2 cellular contexts compared by ENCODE assay signal in the genomic region with DNA sequence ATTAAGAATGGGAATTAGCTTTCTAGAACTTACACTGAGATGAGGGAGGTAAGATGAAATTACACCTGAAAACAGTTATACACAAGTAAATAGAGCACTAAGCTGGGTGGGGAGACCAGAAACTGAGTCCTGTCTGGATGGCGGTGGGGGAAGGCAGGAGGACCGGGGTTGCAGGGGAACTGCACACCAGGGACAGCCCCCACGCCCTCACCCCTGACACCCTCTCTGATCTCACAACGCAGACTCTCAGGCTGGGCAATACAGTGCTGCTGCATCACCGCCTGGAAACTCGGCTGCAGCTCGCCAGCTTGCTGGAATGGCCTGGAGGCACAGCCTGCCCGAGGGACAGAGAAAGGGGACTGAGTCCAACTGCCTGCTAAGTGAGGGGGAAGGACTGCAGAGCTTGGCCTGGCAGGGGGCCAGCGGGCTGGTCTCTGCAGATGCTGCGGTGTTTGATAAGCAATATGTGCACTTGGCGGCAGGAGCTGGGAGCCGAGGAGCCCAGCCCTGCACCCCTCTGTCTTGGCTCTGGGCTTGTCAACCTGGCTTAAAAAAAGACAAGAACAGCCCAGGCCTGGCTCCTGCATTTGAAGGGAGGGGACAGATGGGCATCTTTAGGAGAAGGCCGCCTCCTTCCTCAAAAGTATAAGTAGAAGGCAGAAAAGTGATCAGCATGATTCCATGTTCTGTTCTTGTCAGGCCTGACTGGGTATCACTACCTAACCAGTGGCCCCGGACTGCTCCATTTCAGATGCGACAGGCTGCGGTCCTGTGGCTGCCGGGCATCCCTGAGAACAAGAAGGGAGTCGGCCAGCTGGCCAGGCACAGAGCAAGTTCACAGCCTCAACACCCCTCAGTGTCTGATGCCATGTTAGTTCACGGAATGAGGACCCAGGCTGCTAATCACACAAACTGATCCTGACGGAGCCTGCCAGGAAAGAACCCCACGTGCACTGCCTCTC.
A peak's percentile ranks its signal among the peaks of the same experiment; 100 is the strongest.
TF ChIP-seq lines count a peak whose summit lies in the region.

No MANE protein-coding gene starts in this region.

TF ChIP-seq in IMR-90, 13 proteins besides CTCF, POLR2A, EP300 and RAD21:
- TF ChIP-seq FOS (IDR thresholded peaks at IDR 0.05; ENCODE audit: low read depth, low read length) (no peak), BHLHE40 (IDR thresholded peaks at IDR 0.05; ENCODE audit: low read depth, low read length) (no peak), MAZ (IDR thresholded peaks at IDR 0.05; ENCODE audit: borderline replicate concordance, low read depth, low read length) (no peak), RFX5 (IDR thresholded peaks at IDR 0.05; ENCODE audit: low read depth, low read length) (no peak), SMC3 (IDR thresholded peaks at IDR 0.05; ENCODE audit: low read depth, low read length) (no peak), NFE2L2 (IDR thresholded peaks at IDR 0.05; ENCODE audit: low read depth, low read length) (no peak), ELK1 (IDR thresholded peaks at IDR 0.05; ENCODE audit: borderline replicate concordance, low read depth, low read length) (no peak), MAFK (IDR thresholded peaks at IDR 0.05; ENCODE audit: low read depth, low read length) (no peak)

TF ChIP-seq in SK-N-SH, 30 proteins besides CTCF, POLR2A, EP300 and RAD21:
- TF ChIP-seq REST (IDR thresholded peaks at IDR 0.05; ENCODE audit: low read depth, low read length) (no peak), NFIC (IDR thresholded peaks at IDR 0.05; ENCODE audit: borderline replicate concordance) (peak; percentile 70), SIN3A (IDR thresholded peaks at IDR 0.05; ENCODE audit: borderline replicate concordance, low read depth, low read length) (no peak), GATA2 (CRISPR knock-in tag; IDR thresholded peaks at IDR 0.05) (peak; percentile 91), MAX (IDR thresholded peaks at IDR 0.05; ENCODE audit: low read depth) (no peak), SMC3 (IDR thresholded peaks at IDR 0.05; ENCODE audit: low read depth, low read length) (no peak; the same call in 1 of the 2 replicates), ELF1 (IDR thresholded peaks at IDR 0.05) (no peak), FOXJ3 (CRISPR knock-in tag; IDR thresholded peaks at IDR 0.05) (peak; percentile 75; the same call in 1 of the 2 replicates), PBX3 (IDR thresholded peaks at IDR 0.05) (no peak), USF2 (IDR thresholded peaks at IDR 0.05; ENCODE audit: borderline replicate concordance, low read depth, low read length) (no peak), TCF12 (IDR thresholded peaks at IDR 0.05) (no peak; the same call in 1 of the 2 replicates), MEF2A (IDR thresholded peaks at IDR 0.05; ENCODE audit: borderline replicate concordance, low read depth) (no peak), YY1 (IDR thresholded peaks at IDR 0.05; ENCODE audit: low read depth) (no peak), RXRA (IDR thresholded peaks at IDR 0.05; ENCODE audit: borderline replicate concordance, low read depth) (no peak), GABPA (IDR thresholded peaks at IDR 0.05; ENCODE audit: low read depth) (no peak), FOSL2 (IDR thresholded peaks at IDR 0.05; ENCODE audit: borderline replicate concordance, low read depth) (no peak), EZH2phosphoT487 (IDR thresholded peaks at IDR 0.05; ENCODE audit: borderline replicate concordance, low read depth) (no peak), NRF1 (IDR thresholded peaks at IDR 0.05; ENCODE audit: low read depth, low read length) (no peak), JUND (IDR thresholded peaks at IDR 0.05) (no peak), CHD2 (IDR thresholded peaks at IDR 0.05; ENCODE audit: low read length, partially characterized antibody) (peak; percentile 85), USF1 (IDR thresholded peaks at IDR 0.05; ENCODE audit: borderline replicate concordance, low read depth) (no peak), MXI1 (IDR thresholded peaks at IDR 0.05; ENCODE audit: low read depth, low read length) (peak; percentile 57), RCOR1 (IDR thresholded peaks at IDR 0.05; ENCODE audit: low read length) (peak; percentile 78), TEAD4 (IDR thresholded peaks at IDR 0.05; ENCODE audit: borderline replicate concordance, insufficient read depth) (no peak), ZBTB33 (IDR thresholded peaks at IDR 0.05; ENCODE audit: borderline replicate concordance, low read depth) (no peak), RFX5 (IDR thresholded peaks at IDR 0.05; ENCODE audit: low read length) (no peak), TAF1 (IDR thresholded peaks at IDR 0.05; ENCODE audit: borderline replicate concordance, low read depth, low read length) (no peak), POLR2AphosphoS5 (IDR thresholded peaks at IDR 0.05; ENCODE audit: low read depth, low read length) (no peak), FOXM1 (IDR thresholded peaks at IDR 0.05; ENCODE audit: low read depth) (no peak)
- TF ChIP-seq, protein P1, sequence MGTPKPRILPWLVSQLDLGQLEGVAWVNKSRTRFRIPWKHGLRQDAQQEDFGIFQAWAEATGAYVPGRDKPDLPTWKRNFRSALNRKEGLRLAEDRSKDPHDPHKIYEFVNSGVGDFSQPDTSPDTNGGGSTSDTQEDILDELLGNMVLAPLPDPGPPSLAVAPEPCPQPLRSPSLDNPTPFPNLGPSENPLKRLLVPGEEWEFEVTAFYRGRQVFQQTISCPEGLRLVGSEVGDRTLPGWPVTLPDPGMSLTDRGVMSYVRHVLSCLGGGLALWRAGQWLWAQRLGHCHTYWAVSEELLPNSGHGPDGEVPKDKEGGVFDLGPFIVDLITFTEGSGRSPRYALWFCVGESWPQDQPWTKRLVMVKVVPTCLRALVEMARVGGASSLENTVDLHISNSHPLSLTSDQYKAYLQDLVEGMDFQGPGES (IDR thresholded peaks at IDR 0.05; ENCODE audit: low read depth, low read length), result no peak
